1 cellular context compared by ENCODE assay signal in the genomic region with DNA sequence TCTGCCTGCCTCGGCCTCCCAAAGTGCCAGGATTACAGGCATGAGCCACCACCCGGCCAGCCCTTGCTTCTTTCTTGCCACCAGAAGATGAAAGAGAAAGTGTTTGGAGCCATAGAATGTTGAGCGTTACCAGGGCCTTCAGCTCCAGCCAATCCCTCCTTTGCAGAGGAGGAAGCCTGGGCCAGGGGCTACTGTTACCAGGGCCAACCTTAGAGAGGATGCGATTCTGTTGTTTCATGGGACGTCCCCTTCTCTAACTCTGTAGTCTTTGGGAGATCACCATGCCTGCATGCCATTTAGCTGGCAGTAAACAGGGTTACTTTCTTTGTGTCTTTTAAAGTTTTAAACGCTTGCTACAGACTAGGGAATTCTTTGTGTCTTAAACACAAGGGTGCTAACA.
TF ChIP-seq lines count a peak whose summit lies in the region.

No MANE protein-coding gene starts in this region.

TF ChIP-seq in endothelial cell of umbilical vein, 7 proteins besides CTCF, POLR2A, EP300 and RAD21:
- TF ChIP-seq, protein P1, sequence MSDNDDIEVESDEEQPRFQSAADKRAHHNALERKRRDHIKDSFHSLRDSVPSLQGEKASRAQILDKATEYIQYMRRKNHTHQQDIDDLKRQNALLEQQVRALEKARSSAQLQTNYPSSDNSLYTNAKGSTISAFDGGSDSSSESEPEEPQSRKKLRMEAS (IDR thresholded peaks at IDR 0.05; ENCODE audit: insufficient read depth, insufficient read length), result no peak
- no peak for TF ChIP-seq POLR2AphosphoS5 (IDR thresholded peaks at IDR 0.05; ENCODE audit: insufficient read depth, low read depth, low read length)
- TF ChIP-seq JUN (IDR thresholded peaks at IDR 0.05; ENCODE audit: borderline replicate concordance, insufficient read depth, insufficient read length, low read depth), result no peak
- no peak for TF ChIP-seq EZH2 (IDR thresholded peaks at IDR 0.05; ENCODE audit: borderline replicate concordance, low read depth, low read length, severe bottlenecking)
- TF ChIP-seq MYC (IDR thresholded peaks at IDR 0.05; ENCODE audit: low read depth, low read length), result no peak
- TF ChIP-seq GATA2 (IDR thresholded peaks at IDR 0.05; ENCODE audit: insufficient read depth, insufficient read length, low read depth, low read length), result no peak
- TF ChIP-seq FOS (IDR thresholded peaks at IDR 0.05; ENCODE audit: borderline replicate concordance, insufficient read depth, low read length), result no peak
TF ChIP-seq in endothelial cell of umbilical vein: peak in this region for 0.
